1 cellular context compared by ENCODE assay signal in genomic region chr6:63537126-63537958, GRCh38.
A peak's percentile ranks its signal among the peaks of the same experiment; 100 is the strongest.
TF ChIP-seq lines count a peak whose summit lies in the region.

No MANE protein-coding gene starts in this region.

TF ChIP-seq in GM12878, 131 proteins besides CTCF, POLR2A, EP300 and RAD21 (continued from another document and continues in another):
- no peak for TF ChIP-seq ZBTB4 (CRISPR knock-in tag; IDR thresholded peaks at IDR 0.05)
- TF ChIP-seq NBN (IDR thresholded peaks at IDR 0.05) = peak; percentile 87
- TF ChIP-seq SUZ12 (IDR thresholded peaks at IDR 0.05; ENCODE audit: unreplicated experiment) = no peak
- TF ChIP-seq RFX5 (IDR thresholded peaks at IDR 0.05; ENCODE audit: low read depth, low read length) = no peak
- no peak for TF ChIP-seq NRF1 (conservative IDR thresholded peaks at IDR 0.05; ENCODE audit: low read depth, low read length)
- no peak for TF ChIP-seq HDGF (IDR thresholded peaks at IDR 0.05)
- TF ChIP-seq CEBPZ (IDR thresholded peaks at IDR 0.05; ENCODE audit: low read depth, low read length) = no peak
- no peak for TF ChIP-seq SPI1 (IDR thresholded peaks at IDR 0.05; ENCODE audit: borderline replicate concordance, insufficient read depth, low read depth, low read length)
- TF ChIP-seq ZNF274 (IDR thresholded peaks at IDR 0.05; ENCODE audit: insufficient read depth, insufficient read length) = no peak
- no peak for TF ChIP-seq ZNF207 (IDR thresholded peaks at IDR 0.05; ENCODE audit: borderline replicate concordance)
- no peak for TF ChIP-seq ATF3 (IDR thresholded peaks at IDR 0.05; ENCODE audit: borderline replicate concordance, extremely low read depth, low read depth, low read length)
- TF ChIP-seq MLLT1 (IDR thresholded peaks at IDR 0.05) = peak; percentile 78; the same call in 1 of the 2 replicates
- TF ChIP-seq IKZF2 (IDR thresholded peaks at IDR 0.05) = peak; percentile 98
- TF ChIP-seq EED (IDR thresholded peaks at IDR 0.05; ENCODE audit: low read depth) = no peak
- TF ChIP-seq KLF5 (IDR thresholded peaks at IDR 0.05; ENCODE audit: partially characterized antibody) = peak; percentile 40
- TF ChIP-seq SP1 (IDR thresholded peaks at IDR 0.05; ENCODE audit: low read depth, low read length) = no peak
- TF ChIP-seq E2F4 (IDR thresholded peaks at IDR 0.05; ENCODE audit: low read depth, low read length) = no peak
- no peak for TF ChIP-seq TAF1 (IDR thresholded peaks at IDR 0.05; ENCODE audit: borderline replicate concordance, low read depth, low read length)
- TF ChIP-seq SKIL (IDR thresholded peaks at IDR 0.05; ENCODE audit: low read depth, poor library complexity, severe bottlenecking) = peak; percentile 90
- TF ChIP-seq PAX5 (IDR thresholded peaks at IDR 0.05; ENCODE audit: borderline replicate concordance, low read depth, low read length) = peak; percentile 18; the same call in 1 of the 2 replicates
- TF ChIP-seq BCLAF1 (IDR thresholded peaks at IDR 0.05) = no peak
- TF ChIP-seq FOXK2 (IDR thresholded peaks at IDR 0.05) = no peak
- no peak for TF ChIP-seq POU2F2 (IDR thresholded peaks at IDR 0.05; ENCODE audit: borderline replicate concordance, low read depth, low read length)
- TF ChIP-seq SMC3 (IDR thresholded peaks at IDR 0.05; ENCODE audit: borderline replicate concordance, low read length) = no peak
- TF ChIP-seq ZNF592 (IDR thresholded peaks at IDR 0.05) = no peak
- TF ChIP-seq TCF3 (IDR thresholded peaks at IDR 0.05; ENCODE audit: borderline replicate concordance, insufficient read depth, low read depth, low read length) = no peak
- TF ChIP-seq GABPA (IDR thresholded peaks at IDR 0.05; ENCODE audit: low read depth) = no peak
- no peak for TF ChIP-seq JUNB (IDR thresholded peaks at IDR 0.05)
- peak; percentile 98 for TF ChIP-seq SMAD1 (IDR thresholded peaks at IDR 0.05; ENCODE audit: low read depth, partially characterized antibody)
- no peak for TF ChIP-seq USF1 (IDR thresholded peaks at IDR 0.05; ENCODE audit: borderline replicate concordance, extremely low read length, insufficient read depth, low read depth, low read length)
- TF ChIP-seq RAD51 (IDR thresholded peaks at IDR 0.05) = peak; percentile 44
- no peak for TF ChIP-seq REST (IDR thresholded peaks at IDR 0.05; ENCODE audit: low read depth, low read length)
